ENCODE assay signal across 1 cellular context in the genomic region with DNA sequence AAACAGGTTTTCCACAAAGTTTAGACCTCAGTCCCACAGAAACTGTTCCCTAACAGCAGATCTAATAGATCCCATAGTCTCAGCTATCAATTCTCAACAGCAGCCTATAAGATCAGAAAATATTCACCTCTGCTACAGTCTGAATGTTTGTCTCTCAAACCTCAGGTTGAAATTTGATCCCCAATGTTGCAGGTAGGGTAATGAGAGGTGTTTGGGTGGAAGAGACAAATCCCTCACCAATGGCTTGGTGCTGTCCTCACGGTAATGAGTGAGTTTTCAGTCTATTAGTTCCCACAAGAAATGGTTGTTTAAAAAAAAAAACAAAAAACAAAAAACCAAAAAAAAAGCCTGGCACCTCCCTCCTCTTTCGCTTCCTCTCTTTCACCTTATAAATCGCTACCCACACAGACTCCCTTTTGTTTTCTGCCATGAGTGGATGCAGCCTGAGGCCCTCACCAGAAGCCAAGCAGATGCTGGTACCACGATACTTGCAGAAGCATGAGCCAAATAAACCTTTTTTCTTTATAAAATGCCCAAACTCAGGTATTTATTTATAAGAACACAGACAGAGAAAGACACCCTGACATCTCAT.
TF ChIP-seq lines count a peak whose summit lies in the region.

No MANE protein-coding gene starts in this region.

TF ChIP-seq in GM23338, 12 proteins besides CTCF, POLR2A, EP300 and RAD21:
- TF ChIP-seq, protein P1, sequence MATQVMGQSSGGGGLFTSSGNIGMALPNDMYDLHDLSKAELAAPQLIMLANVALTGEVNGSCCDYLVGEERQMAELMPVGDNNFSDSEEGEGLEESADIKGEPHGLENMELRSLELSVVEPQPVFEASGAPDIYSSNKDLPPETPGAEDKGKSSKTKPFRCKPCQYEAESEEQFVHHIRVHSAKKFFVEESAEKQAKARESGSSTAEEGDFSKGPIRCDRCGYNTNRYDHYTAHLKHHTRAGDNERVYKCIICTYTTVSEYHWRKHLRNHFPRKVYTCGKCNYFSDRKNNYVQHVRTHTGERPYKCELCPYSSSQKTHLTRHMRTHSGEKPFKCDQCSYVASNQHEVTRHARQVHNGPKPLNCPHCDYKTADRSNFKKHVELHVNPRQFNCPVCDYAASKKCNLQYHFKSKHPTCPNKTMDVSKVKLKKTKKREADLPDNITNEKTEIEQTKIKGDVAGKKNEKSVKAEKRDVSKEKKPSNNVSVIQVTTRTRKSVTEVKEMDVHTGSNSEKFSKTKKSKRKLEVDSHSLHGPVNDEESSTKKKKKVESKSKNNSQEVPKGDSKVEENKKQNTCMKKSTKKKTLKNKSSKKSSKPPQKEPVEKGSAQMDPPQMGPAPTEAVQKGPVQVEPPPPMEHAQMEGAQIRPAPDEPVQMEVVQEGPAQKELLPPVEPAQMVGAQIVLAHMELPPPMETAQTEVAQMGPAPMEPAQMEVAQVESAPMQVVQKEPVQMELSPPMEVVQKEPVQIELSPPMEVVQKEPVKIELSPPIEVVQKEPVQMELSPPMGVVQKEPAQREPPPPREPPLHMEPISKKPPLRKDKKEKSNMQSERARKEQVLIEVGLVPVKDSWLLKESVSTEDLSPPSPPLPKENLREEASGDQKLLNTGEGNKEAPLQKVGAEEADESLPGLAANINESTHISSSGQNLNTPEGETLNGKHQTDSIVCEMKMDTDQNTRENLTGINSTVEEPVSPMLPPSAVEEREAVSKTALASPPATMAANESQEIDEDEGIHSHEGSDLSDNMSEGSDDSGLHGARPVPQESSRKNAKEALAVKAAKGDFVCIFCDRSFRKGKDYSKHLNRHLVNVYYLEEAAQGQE (IDR thresholded peaks at IDR 0.05; ENCODE audit: unreplicated experiment): no peak
- TF ChIP-seq EZH2phosphoT487 (IDR thresholded peaks at IDR 0.05; ENCODE audit: unreplicated experiment) (no peak), CREB1 (CRISPR knock-in tag; IDR thresholded peaks at IDR 0.05; ENCODE audit: low read depth) (no peak)
- TF ChIP-seq, protein P2, sequence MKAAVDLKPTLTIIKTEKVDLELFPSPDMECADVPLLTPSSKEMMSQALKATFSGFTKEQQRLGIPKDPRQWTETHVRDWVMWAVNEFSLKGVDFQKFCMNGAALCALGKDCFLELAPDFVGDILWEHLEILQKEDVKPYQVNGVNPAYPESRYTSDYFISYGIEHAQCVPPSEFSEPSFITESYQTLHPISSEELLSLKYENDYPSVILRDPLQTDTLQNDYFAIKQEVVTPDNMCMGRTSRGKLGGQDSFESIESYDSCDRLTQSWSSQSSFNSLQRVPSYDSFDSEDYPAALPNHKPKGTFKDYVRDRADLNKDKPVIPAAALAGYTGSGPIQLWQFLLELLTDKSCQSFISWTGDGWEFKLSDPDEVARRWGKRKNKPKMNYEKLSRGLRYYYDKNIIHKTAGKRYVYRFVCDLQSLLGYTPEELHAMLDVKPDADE (IDR thresholded peaks at IDR 0.05): no peak
TF ChIP-seq in GM23338: peak in this region for 0.
